25 cellular contexts compared by ENCODE assay signal in the genomic region with DNA sequence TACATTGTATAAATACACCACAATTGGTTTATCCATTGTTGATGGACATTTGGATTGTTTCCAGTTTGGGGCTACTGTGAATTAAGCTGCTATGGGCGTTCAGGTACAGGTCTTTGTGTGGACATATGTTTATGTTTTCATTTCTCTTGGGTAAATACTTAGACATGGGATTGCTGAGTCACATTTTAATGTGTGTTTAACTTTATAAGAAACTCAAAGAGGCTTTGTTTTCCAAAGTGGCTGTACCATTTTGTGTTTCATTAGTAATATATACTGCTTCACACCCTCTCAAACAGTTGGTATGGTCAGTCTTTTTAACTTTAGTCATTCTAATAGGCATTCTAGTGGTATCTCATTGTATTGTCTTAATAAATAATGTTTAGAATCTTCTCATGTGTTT.
DNase-seq lines count a peak whose midpoint lies in the region; ATAC-seq and TF ChIP-seq lines count a peak whose summit lies in the region.
"Had no signal": no experiment of that assay in that cellular context is flagged by ENCODE, and none has a peak within 500 bp of the region (broad histone marks: within the 10 kb centered on the region; RNA-seq: fewer than 3 reads in every experiment).

No MANE protein-coding gene starts in this region.

- no peaks in the 10 kb centered on the region for H3K79me2 ChIP-seq in MM.1S (ENCODE audit: low read length)

- no peaks in the 10 kb centered on the region for H3F3A ChIP-seq in MM.1S (ENCODE audit: insufficient read depth, low read length)

- no peak overlapping the region for H3K4me2 ChIP-seq in MM.1S (ENCODE audit: low read depth, low read length)
- H3K4me2 ChIP-seq: KMS-11 had no signal

- H3K27ac Mint-ChIP-seq in naive thymus-derived CD4-positive, alpha-beta T cell = no peak overlapping the region
- H3K27ac Mint-ChIP-seq in activated naive CD8-positive, alpha-beta T cell treated with anti-CD3 and anti-CD28 coated beads for 36 hours = no peak overlapping the region
- H3K27ac Mint-ChIP-seq: T-helper 1 cell treated with Interleukin-12 subunit alpha and Interleukin-12 subunit beta and Interleukin-4 antibody, amounts not matched to agents 30 μg/mL and 1 μg/mL, for 36 hours had no signal

- H3K27ac ChIP-seq in epithelial cell of prostate (no peak overlapping the region), MM.1S (ENCODE audit: low read length) (no peak overlapping the region)
- H3K27ac ChIP-seq in naive thymus-derived CD4-positive, alpha-beta T cell (ENCODE audit: low read depth, low read length) = no peak overlapping the region
- H3K27ac ChIP-seq: C4-2B, KMS-11, uterus, VCaP had no signal

- H3K9me2 ChIP-seq in MM.1S (replicated peaks; ENCODE audit: insufficient read depth, low read length) = no peaks in the 10 kb centered on the region

- POLR2A ChIA-PET in naive thymus-derived CD4-positive, alpha-beta T cell (lab: Charles Lee) = no interaction called here

- H3K4me1 Mint-ChIP-seq in naive thymus-derived CD4-positive, alpha-beta T cell = no peaks in the 10 kb centered on the region
- no peaks in the 10 kb centered on the region for H3K4me1 Mint-ChIP-seq in activated naive CD8-positive, alpha-beta T cell treated with anti-CD3 and anti-CD28 coated beads for 36 hours

- intact Hi-C loops in naive thymus-derived CD4-positive, alpha-beta T cell (cut with micrococcal nuclease) = no loop called here

- H3K27me3 Mint-ChIP-seq in naive thymus-derived CD4-positive, alpha-beta T cell = peaks cover 11 to 29% (median 21%) of the 10 kb centered on the region in 5 donors
- H3K27me3 Mint-ChIP-seq in activated naive CD8-positive, alpha-beta T cell treated with anti-CD3 and anti-CD28 coated beads for 36 hours = peaks cover 10% of the 10 kb centered on the region

- no peak overlapping the region for H3K9ac ChIP-seq in MM.1S (ENCODE audit: low read length)
- H3K9ac ChIP-seq: KMS-11 had no signal

- H2AFZ ChIP-seq in MM.1S (ENCODE audit: low read length) = no peak overlapping the region

- no peaks in the 10 kb centered on the region for H3K36me3 ChIP-seq in naive thymus-derived CD4-positive, alpha-beta T cell (ENCODE audit: control insufficient read depth in 2 of 3, insufficient read depth in 3 of 3, low read length in 3 of 3)
- H3K36me3 ChIP-seq in MM.1S (replicated peaks; ENCODE audit: insufficient read depth, low read length) = no peaks in the 10 kb centered on the region
- H3K36me3 ChIP-seq: uterus had no signal

- no peak overlapping the region for H3K4me3 ChIP-seq in naive thymus-derived CD4-positive, alpha-beta T cell (ENCODE audit: low read length)
- no peak overlapping the region for H3K4me3 ChIP-seq in MM.1S (ENCODE audit: low read length)
- H3K4me3 ChIP-seq: uterus had no signal

- no peak for TF ChIP-seq CTCF in MM.1S (IDR thresholded peaks at IDR 0.05; ENCODE audit: low read length)

- no peaks in the 10 kb centered on the region for H3K36me3 Mint-ChIP-seq in naive thymus-derived CD4-positive, alpha-beta T cell
- H3K36me3 Mint-ChIP-seq in activated naive CD8-positive, alpha-beta T cell treated with anti-CD3 and anti-CD28 coated beads for 36 hours = no peaks in the 10 kb centered on the region

- no peaks in the 10 kb centered on the region for H3K27me3 ChIP-seq in naive thymus-derived CD4-positive, alpha-beta T cell (ENCODE audit: control insufficient read depth in 2 of 2, insufficient read depth in 2 of 2, low read length in 2 of 2)
- no peaks in the 10 kb centered on the region for H3K27me3 ChIP-seq in MM.1S (replicated peaks; ENCODE audit: insufficient read depth, low read length)
- H3K27me3 ChIP-seq: uterus had no signal

- DNase-seq in A172 (ENCODE audit: low spot score) (peak; percentile 25), H4 (ENCODE audit: low spot score) (peak; percentile 94), NCI-H748 treated with DMSO at 0.1 percent for 48 hours (lab: John Stamatoyannopoulos, UW) (peak; percentile 73), epithelial cell of prostate (ENCODE audit: low read depth, low spot score) (peak; percentile 84), MM.1S (no peak)
- no peak for DNase-seq in naive thymus-derived CD4-positive, alpha-beta T cell
- no peak for DNase-seq in activated naive CD4-positive, alpha-beta T cell treated with anti-CD3 and anti-CD28 coated beads, Interleukin-2, amount 50 U/mL, for 16 hours
- no peak for DNase-seq in activated naive CD8-positive, alpha-beta T cell treated with anti-CD3 and anti-CD28 coated beads for 36 hours
- DNase-seq: ACHN; activated CD4-positive, alpha-beta T cell treated with anti-CD3 and anti-CD28 coated beads, Interleukin-2, amount 50 U/mL, for 1 hour; activated CD8-positive, alpha-beta memory T cell treated with anti-CD3 and anti-CD28 coated beads, Interleukin-2, amount 50 U/mL, for 4 hours; activated effector memory CD4-positive, alpha-beta T cell treated with Interleukin-2 at 50 U/mL for 16 hours; central memory CD4-positive, alpha-beta T cell; DMS79 treated with DMSO at 0.1 percent for 48 hours; effector CD4-positive, alpha-beta T cell; left ventricle myocardium superior; NCI-H1092 treated with DMSO at 0.1 percent for 48 hours; SHP77; stimulated activated CD4-positive, alpha-beta T cell treated with anti-CD3 and anti-CD28 coated beads, Interleukin-12 subunit alpha, Interleukin-12 subunit beta, amount 100 ng/mL, for 4 hours; stimulated activated CD8-positive, alpha-beta memory T cell treated with anti-CD3 and anti-CD28 coated beads, Interleukin-4, amount 100 ng/mL, for 48 hours; uterus had no signal

- CTCF ChIA-PET in naive thymus-derived CD4-positive, alpha-beta T cell (lab: Charles Lee) = no interaction called here

- H3K4me3 Mint-ChIP-seq in naive thymus-derived CD4-positive, alpha-beta T cell = no peak overlapping the region
- H3K4me3 Mint-ChIP-seq in activated naive CD8-positive, alpha-beta T cell treated with anti-CD3 and anti-CD28 coated beads for 36 hours = no peak overlapping the region
- H3K4me3 Mint-ChIP-seq: T-helper 1 cell treated with Interleukin-12 subunit alpha and Interleukin-12 subunit beta and Interleukin-4 antibody, amounts not matched to agents 30 μg/mL and 1 μg/mL, for 36 hours had no signal

- no peaks in the 10 kb centered on the region for H4K20me1 ChIP-seq in MM.1S (ENCODE audit: insufficient read depth, low read length)

- no peaks in the 10 kb centered on the region for H3K4me1 ChIP-seq in naive thymus-derived CD4-positive, alpha-beta T cell (ENCODE audit: control insufficient read depth in 2 of 2, insufficient read depth in 2 of 2, low read length in 2 of 2)
- H3K4me1 ChIP-seq in MM.1S (ENCODE audit: low read length) = no peaks in the 10 kb centered on the region
- H3K4me1 ChIP-seq: uterus had no signal

- H3K9me3 Mint-ChIP-seq in naive thymus-derived CD4-positive, alpha-beta T cell = peaks cover 0 to 1% (median 0%) of the 10 kb centered on the region in 11 donors
- H3K9me3 Mint-ChIP-seq in activated naive CD8-positive, alpha-beta T cell treated with anti-CD3 and anti-CD28 coated beads for 36 hours = no peaks in the 10 kb centered on the region
- H3K9me3 Mint-ChIP-seq: T-helper 1 cell treated with Interleukin-12 subunit alpha and Interleukin-12 subunit beta and Interleukin-4 antibody, amounts not matched to agents 30 μg/mL and 1 μg/mL, for 36 hours had no signal

- H3K9me3 ChIP-seq in naive thymus-derived CD4-positive, alpha-beta T cell (ENCODE audit: control insufficient read depth in 2 of 3, low read length in 3 of 3) = no peaks in the 10 kb centered on the region
- H3K9me3 ChIP-seq in MM.1S (replicated peaks; ENCODE audit: insufficient read depth, low read length) = no peaks in the 10 kb centered on the region
- H3K9me3 ChIP-seq: uterus had no signal

- no peak for ATAC-seq in naive thymus-derived CD4-positive, alpha-beta T cell
- ATAC-seq: left ventricle myocardium superior had no signal

Comparison
In these comparisons a context has a peak if more than half of its experiments do, and no peak if none do; other contexts are left out.
1. DNase-seq: peak in A172 (single experiment), H4 (single experiment), NCI-H748 treated with DMSO at 0.1 percent for 48 hours (single experiment) and epithelial cell of prostate (single experiment); none in naive thymus-derived CD4-positive, alpha-beta T cell (0 of 9), activated naive CD4-positive, alpha-beta T cell treated with anti-CD3 and anti-CD28 coated beads, Interleukin-2, amount 50 U/mL, for 16 hours (single experiment), activated naive CD8-positive, alpha-beta T cell treated with anti-CD3 and anti-CD28 coated beads for 36 hours (single experiment) and MM.1S (single experiment).